In genomic region chr9:19154135-19154612, GRCh38 we compare ENCODE assay signal across 1 cellular context.
TF ChIP-seq lines count a peak whose summit lies in the region.

No MANE protein-coding gene starts in this region.

TF ChIP-seq in SK-N-SH, 30 proteins besides CTCF, POLR2A, EP300 and RAD21 (continued from another document):
- no peak for TF ChIP-seq REST (IDR thresholded peaks at IDR 0.05; ENCODE audit: low read depth, low read length)
- peak; percentile 81; the same call in 1 of the 2 replicates for TF ChIP-seq MAX (IDR thresholded peaks at IDR 0.05; ENCODE audit: low read depth)
- TF ChIP-seq ZBTB33 (IDR thresholded peaks at IDR 0.05; ENCODE audit: borderline replicate concordance, low read depth): no peak
- TF ChIP-seq USF1 (IDR thresholded peaks at IDR 0.05; ENCODE audit: borderline replicate concordance, low read depth): peak; percentile 23; the same call in 1 of the 2 replicates
- no peak for TF ChIP-seq GABPA (IDR thresholded peaks at IDR 0.05; ENCODE audit: low read depth)
- no peak for TF ChIP-seq TCF12 (IDR thresholded peaks at IDR 0.05)
- no peak for TF ChIP-seq FOXM1 (IDR thresholded peaks at IDR 0.05; ENCODE audit: low read depth)
TF ChIP-seq in SK-N-SH: peak in this region for 3.
